ENCODE assay signal across 1 cellular context in genomic region chr1:159204071-159204790, GRCh38.
TF ChIP-seq lines count a peak whose summit lies in the region.

No MANE protein-coding gene starts in this region.

TF ChIP-seq in GM12878, 131 proteins besides CTCF, POLR2A, EP300 and RAD21:
- TF ChIP-seq IKZF1 (conservative IDR thresholded peaks at IDR 0.05): peak; percentile 23; the same call in 1 of the 2 replicates
- no peak for TF ChIP-seq BHLHE40 (IDR thresholded peaks at IDR 0.05; ENCODE audit: borderline replicate concordance in 1 of 2, low read depth in 2 of 2, low read length in 1 of 2)
- TF ChIP-seq SP1 (IDR thresholded peaks at IDR 0.05; ENCODE audit: low read depth, low read length): no peak
- no peak for TF ChIP-seq CBX3 (IDR thresholded peaks at IDR 0.05; ENCODE audit: borderline replicate concordance, low read depth)
- TF ChIP-seq IRF3 (IDR thresholded peaks at IDR 0.05): no peak
- TF ChIP-seq RELB (IDR thresholded peaks at IDR 0.05; ENCODE audit: low read depth): 0 out of 2 replicates have a peak, but pooled peaks have one; percentile 38
TF ChIP-seq in GM12878: peak in this region for 2.
